ENCODE assay signal across 1 cellular context in genomic region chr1:227518876-227519275, GRCh38.
TF ChIP-seq lines count a peak whose summit lies in the region.

No MANE protein-coding gene starts in this region.

TF ChIP-seq in HepG2, 621 proteins besides CTCF, POLR2A, EP300 and RAD21 (continued from another document):
- TF ChIP-seq MLXIP (CRISPR knock-in tag; IDR thresholded peaks at IDR 0.05; ENCODE audit: borderline replicate concordance) (no peak), ZNF577 (CRISPR knock-in tag; IDR thresholded peaks at IDR 0.05; ENCODE audit: borderline replicate concordance, low read depth) (no peak), CREB1 (IDR thresholded peaks at IDR 0.05) (peak; percentile 91), CREB1 (CRISPR knock-in tag; IDR thresholded peaks at IDR 0.05) (no peak), HMG20A (CRISPR knock-in tag; IDR thresholded peaks at IDR 0.05; ENCODE audit: borderline replicate concordance) (no peak), RFXAP (CRISPR knock-in tag; IDR thresholded peaks at IDR 0.05; ENCODE audit: borderline replicate concordance) (no peak), ZNF317 (CRISPR knock-in tag; IDR thresholded peaks at IDR 0.05) (no peak), BCL3 (CRISPR knock-in tag; IDR thresholded peaks at IDR 0.05) (no peak), TP53 (CRISPR knock-in tag; conservative IDR thresholded peaks at IDR 0.05) (no peak)
